8 cellular contexts compared by ENCODE assay signal in the genomic region with DNA sequence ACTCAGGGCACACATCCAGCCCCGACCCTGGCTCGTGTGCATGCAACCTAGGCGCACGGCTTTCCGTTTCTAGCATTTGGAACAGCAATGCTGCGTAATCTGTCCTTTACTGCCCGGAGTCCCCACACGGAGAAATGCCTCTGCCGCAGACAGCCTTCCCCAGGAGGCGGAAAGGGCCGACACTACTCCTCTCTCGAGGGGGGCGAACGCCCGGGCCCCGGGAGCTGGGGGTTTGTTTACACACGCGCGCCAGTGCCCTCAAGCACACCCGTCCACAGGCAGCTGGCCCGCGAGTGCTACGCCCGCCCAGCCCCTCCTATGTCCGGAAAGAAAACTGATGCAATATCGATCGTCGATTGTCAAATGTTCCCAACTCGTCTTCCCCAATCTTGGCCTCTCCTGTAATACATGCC. TPM values are rescaled to one million over a fixed set of nuclear protein-coding genes. Genes with fewer than 3 reads are reported as not detected.
DNase-seq lines count a peak whose midpoint lies in the region; ATAC-seq and TF ChIP-seq lines count a peak whose summit lies in the region.

No MANE protein-coding gene starts in this region.

- intact Hi-C loops in A673 (cut with micrococcal nuclease; ENCODE audit: unreplicated experiment) = loop anchor here (1.0 to 5.0 kb wide), 3 partner anchors 101 to 290 kb away; no protein-coding TSS in a partner anchor

- TF ChIP-seq RAD21 in neural cell (conservative IDR thresholded peaks at IDR 0.05) = no peak

- TF ChIP-seq EP300 in neural cell (conservative IDR thresholded peaks at IDR 0.05; ENCODE audit: poor library complexity, severe bottlenecking) = no peak

- POLR2A ChIA-PET in A673 (lab: Charles Lee; ENCODE audit: low non-redundant PET) = interaction anchor here (0.6 to 0.8 kb wide), 3 partner anchors 175 to 997 kb away, joined by 4 to 6 read pairs (median 4); no protein-coding TSS in a partner anchor

- CTCF ChIA-PET in A673 (lab: Charles Lee) = no interaction called here

- ATAC-seq in GM18505 (IDR thresholded peaks at IDR 0.05; ENCODE audit: unreplicated experiment) = peak; percentile 8
- peak; percentile 18 for ATAC-seq in HG03045 (IDR thresholded peaks at IDR 0.05; ENCODE audit: unreplicated experiment)

- no peak for TF ChIP-seq CTCF in A673 (conservative IDR thresholded peaks at IDR 0.05; ENCODE audit: low read depth, low read length)
- TF ChIP-seq CTCF in fibroblast of the aortic adventitia (IDR thresholded peaks at IDR 0.05; ENCODE audit: insufficient read depth, low read length) = no peak
- TF ChIP-seq CTCF in neural cell (IDR thresholded peaks at IDR 0.05; ENCODE audit: poor library complexity, severe bottlenecking) = no peak

- no peaks in the 10 kb centered on the region for H3K9me2 ChIP-seq in neural cell (ENCODE audit: insufficient read depth, low read length)

- no peaks in the 10 kb centered on the region for H3K27me3 ChIP-seq in A673 (replicated peaks; ENCODE audit: insufficient read depth, low read depth, low read length, poor library complexity)
- no peaks in the 10 kb centered on the region for H3K27me3 ChIP-seq in neural cell (ENCODE audit: insufficient read depth, low read depth, low read length)

- H3K4me3 ChIP-seq in A673 (ENCODE audit: low read depth, low read length, poor library complexity, severe bottlenecking) = peak overlapping the region; percentile 82
- H3K4me3 ChIP-seq in fibroblast of the aortic adventitia (ENCODE audit: low read depth, low read length) = peak overlapping the region; percentile 96
- peak overlapping the region; percentile 90 for H3K4me3 ChIP-seq in neural cell (ENCODE audit: low read length)

- H3K4me1 ChIP-seq in A673 (ENCODE audit: insufficient read depth, low read length, poor library complexity, severe bottlenecking) = peaks cover 45% of the 10 kb centered on the region

- no peak for DNase-seq in A673 (ENCODE audit: low spot score)
- DNase-seq in NCI-H748 treated with DMSO at 0.1 percent for 48 hours (lab: John Stamatoyannopoulos, UW) = peak; percentile 56
- peak; percentile 25 to 51 for DNase-seq in activated T-helper 1 cell treated with anti-CD3 and anti-CD28 coated beads, Interleukin-2, amount 50 U/mL, for 16 hours (ENCODE audit: low read depth in 1 of 2, low spot score in 1 of 2)
- peak; percentile 67 for DNase-seq in fibroblast of the aortic adventitia (ENCODE audit: low read depth)
- DNase-seq in ureter (ENCODE audit: low spot score) = peak; percentile 81

- peaks cover 45% of the 10 kb centered on the region for H3K36me3 ChIP-seq in A673 (ENCODE audit: insufficient read depth, low read length, poor library complexity, severe bottlenecking)
- peaks cover 13% of the 10 kb centered on the region for H3K36me3 ChIP-seq in neural cell (ENCODE audit: insufficient read depth, low read length)

- H3K9me3 ChIP-seq in A673 (ENCODE audit: low read depth, low read length, poor library complexity, severe bottlenecking) (no peaks in the 10 kb centered on the region), neural cell (ENCODE audit: low read length) (no peaks in the 10 kb centered on the region)

- no peaks in the 10 kb centered on the region for H3F3A ChIP-seq in neural cell (ENCODE audit: insufficient read depth, low read length, poor library complexity, severe bottlenecking)

- peaks cover 11% of the 10 kb centered on the region for H4K20me1 ChIP-seq in neural cell (ENCODE audit: insufficient read depth)

- peaks cover 50% of the 10 kb centered on the region for H3K79me2 ChIP-seq in neural cell (replicated peaks; ENCODE audit: insufficient read depth, low read length)

- BruUV-seq in A673 (replicated peaks; lab: Mats Ljungman, UMichigan) = TSS peak; percentile 73

- H3K27ac ChIP-seq in A673 (ENCODE audit: low read depth, low read length, poor library complexity, severe bottlenecking) (peak overlapping the region; percentile 99), neural cell (ENCODE audit: low read length) (peak overlapping the region; percentile 96)

- no peak overlapping the region for H3K4me2 ChIP-seq in neural cell (ENCODE audit: low read length)

- TF ChIP-seq POLR2A in GM18505 (IDR thresholded peaks at IDR 0.05; ENCODE audit: borderline replicate concordance, extremely low read depth, insufficient read depth, insufficient read length) = no peak

- H2AFZ ChIP-seq in neural cell (ENCODE audit: low read depth, low read length) = peak overlapping the region; percentile 30

- peak overlapping the region; percentile 99 for H3K9ac ChIP-seq in neural cell (ENCODE audit: low read length)

TF ChIP-seq in neural cell, 6 proteins besides CTCF, POLR2A, EP300 and RAD21:
- TF ChIP-seq, protein P1, sequence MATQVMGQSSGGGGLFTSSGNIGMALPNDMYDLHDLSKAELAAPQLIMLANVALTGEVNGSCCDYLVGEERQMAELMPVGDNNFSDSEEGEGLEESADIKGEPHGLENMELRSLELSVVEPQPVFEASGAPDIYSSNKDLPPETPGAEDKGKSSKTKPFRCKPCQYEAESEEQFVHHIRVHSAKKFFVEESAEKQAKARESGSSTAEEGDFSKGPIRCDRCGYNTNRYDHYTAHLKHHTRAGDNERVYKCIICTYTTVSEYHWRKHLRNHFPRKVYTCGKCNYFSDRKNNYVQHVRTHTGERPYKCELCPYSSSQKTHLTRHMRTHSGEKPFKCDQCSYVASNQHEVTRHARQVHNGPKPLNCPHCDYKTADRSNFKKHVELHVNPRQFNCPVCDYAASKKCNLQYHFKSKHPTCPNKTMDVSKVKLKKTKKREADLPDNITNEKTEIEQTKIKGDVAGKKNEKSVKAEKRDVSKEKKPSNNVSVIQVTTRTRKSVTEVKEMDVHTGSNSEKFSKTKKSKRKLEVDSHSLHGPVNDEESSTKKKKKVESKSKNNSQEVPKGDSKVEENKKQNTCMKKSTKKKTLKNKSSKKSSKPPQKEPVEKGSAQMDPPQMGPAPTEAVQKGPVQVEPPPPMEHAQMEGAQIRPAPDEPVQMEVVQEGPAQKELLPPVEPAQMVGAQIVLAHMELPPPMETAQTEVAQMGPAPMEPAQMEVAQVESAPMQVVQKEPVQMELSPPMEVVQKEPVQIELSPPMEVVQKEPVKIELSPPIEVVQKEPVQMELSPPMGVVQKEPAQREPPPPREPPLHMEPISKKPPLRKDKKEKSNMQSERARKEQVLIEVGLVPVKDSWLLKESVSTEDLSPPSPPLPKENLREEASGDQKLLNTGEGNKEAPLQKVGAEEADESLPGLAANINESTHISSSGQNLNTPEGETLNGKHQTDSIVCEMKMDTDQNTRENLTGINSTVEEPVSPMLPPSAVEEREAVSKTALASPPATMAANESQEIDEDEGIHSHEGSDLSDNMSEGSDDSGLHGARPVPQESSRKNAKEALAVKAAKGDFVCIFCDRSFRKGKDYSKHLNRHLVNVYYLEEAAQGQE (IDR thresholded peaks at IDR 0.05; ENCODE audit: borderline replicate concordance) = no peak
- TF ChIP-seq MXI1 (conservative IDR thresholded peaks at IDR 0.05; ENCODE audit: poor library complexity, severe bottlenecking) = no peak
- no peak for TF ChIP-seq EZH2 (IDR thresholded peaks at IDR 0.05; ENCODE audit: borderline replicate concordance, insufficient read depth, low read length, poor library complexity, severe bottlenecking)
- no peak for TF ChIP-seq TAF1 (IDR thresholded peaks at IDR 0.05; ENCODE audit: low read depth)
- TF ChIP-seq POLR2AphosphoS5 (IDR thresholded peaks at IDR 0.05) = no peak
- no peak for TF ChIP-seq SMC3 (conservative IDR thresholded peaks at IDR 0.05; ENCODE audit: poor library complexity)

RNA-seq across cellular contexts. Expression of gene SLC38A2, which starts 0.8 kb away (rescaled TPM):
- 395 and 440 TPM in 2 replicates for total RNA-seq in A673 (2021)
- 1,199 and 1,239 TPM in 2 replicates for total RNA-seq in fibroblast of the aortic adventitia (ENCODE audit: low replicate concordance)
- polyA plus RNA-seq in neural cell = 143 and 148 TPM in 2 replicates
- polyA minus RNA-seq in neural cell = 306 and 345 TPM in 2 replicates
- 292 TPM for total RNA-seq in ureter
